ENCODE assay signal across 8 cellular contexts in the genomic region with DNA sequence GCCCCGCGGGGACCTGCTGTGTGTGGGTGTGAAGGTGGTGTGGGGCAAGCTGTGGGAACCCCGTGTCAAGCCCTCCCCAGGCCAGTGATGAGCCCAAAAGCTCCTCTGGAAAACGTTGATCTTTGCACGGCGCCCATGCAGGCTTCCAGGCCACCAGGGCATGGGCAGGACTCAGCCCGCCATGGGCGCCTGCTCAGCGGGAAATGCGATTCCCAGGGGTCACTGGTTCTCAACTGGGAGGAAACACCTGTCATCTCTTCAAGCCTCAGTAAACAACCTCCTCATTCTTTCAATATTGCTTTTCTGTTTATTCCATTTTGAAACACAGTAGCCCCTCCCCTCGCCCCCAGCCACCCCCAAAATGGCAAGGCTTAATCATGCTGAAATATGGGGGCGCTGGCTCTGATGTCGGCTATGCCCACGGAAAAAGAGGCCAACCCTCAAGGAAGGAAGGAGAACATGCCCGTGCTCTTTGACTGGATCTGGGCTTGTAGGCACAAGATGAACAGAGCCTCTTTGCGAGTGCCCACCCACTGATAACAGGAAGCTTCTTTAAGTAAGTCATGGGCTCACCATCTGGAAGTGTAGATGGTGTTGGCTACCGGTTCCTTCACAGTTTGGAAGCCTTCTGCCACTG. TPM values are rescaled to one million over a fixed set of nuclear protein-coding genes. Genes with fewer than 3 reads are reported as not detected.
DNase-seq lines count a peak whose midpoint lies in the region; ATAC-seq, FAIRE-seq and TF ChIP-seq lines count a peak whose summit lies in the region.

No MANE protein-coding gene starts in this region.

- peaks cover 46% of the 10 kb centered on the region for H3K4me1 Mint-ChIP-seq in nephron progenitor cell

- SMC1A ChIA-PET in GM12878 (lab: Charles Lee; ENCODE audit: uncharacterized antibody, unreplicated experiment), result interaction anchor here (0.8 to 32.6 kb wide), 6 partner anchors 10 to 95 kb away, joined by 3 to 972 read pairs (median 14); no protein-coding TSS in a partner anchor

- no peaks in the 10 kb centered on the region for H3K27me3 Mint-ChIP-seq in nephron progenitor cell (ENCODE audit: low read depth, poor library complexity)

- H2AFZ ChIP-seq in GM12878 (ENCODE audit: control insufficient read depth, low read depth, low read length), result peak overlapping the region; percentile 61

- no peak overlapping the region for H3K27ac Mint-ChIP-seq in nephron progenitor cell

- FAIRE-seq in GM12878 (lab: Jason Lieb, UNC), result no peak

- peak overlapping the region; percentile 97 for H3K27ac ChIP-seq in GM12878 (ENCODE audit: control insufficient read depth, insufficient read depth)
- no peak overlapping the region for H3K27ac ChIP-seq in left lung

- H3K79me2 ChIP-seq in GM12878 (ENCODE audit: control insufficient read depth, insufficient read depth, low read length), result peaks cover 55% of the 10 kb centered on the region

- H3K4me1 ChIP-seq in GM12878 (ENCODE audit: control insufficient read depth, insufficient read depth, low read length), result peaks cover 17% of the 10 kb centered on the region
- H3K4me1 ChIP-seq in left lung, result peaks cover 0 to 4% of the 10 kb centered on the region in 2 donors

- no peaks in the 10 kb centered on the region for H3K36me3 ChIP-seq in GM12878 (ENCODE audit: control insufficient read depth in 2 of 2, insufficient read depth in 2 of 2, low read length in 1 of 2)
- H3K36me3 ChIP-seq in left lung, result no peaks in the 10 kb centered on the region

- TF ChIP-seq CTCF in GM12878 (IDR thresholded peaks at IDR 0.05 in 2 of 3, conservative IDR thresholded peaks at IDR 0.05 in 1 of 3; ENCODE audit: control insufficient read depth in 2 of 3, extremely low read depth in 1 of 3, insufficient read depth in 1 of 3, low read depth in 3 of 3, low read length in 3 of 3), result no peak
- no peak for TF ChIP-seq CTCF in left lung (IDR thresholded peaks at IDR 0.05)
- TF ChIP-seq CTCF in nephron progenitor cell (IDR thresholded peaks at IDR 0.05), result no peak

- peak; percentile 26 for DNase-seq in DMS53 treated with DMSO at 0.1 percent for 48 hours (lab: John Stamatoyannopoulos, UW; ENCODE audit: unreplicated experiment)
- no peak for DNase-seq in GM12878 (ENCODE audit: low read depth, low spot score)
- DNase-seq in NCI-H82 treated with DMSO at 0.1 percent for 48 hours (lab: John Stamatoyannopoulos, UW; ENCODE audit: unreplicated experiment), result no peak
- DNase-seq in NOMO-1 (lab: John Stamatoyannopoulos, UW; ENCODE audit: unreplicated experiment in 2 of 2), result no peak
- DNase-seq in left lung, result no peak
- no peak for DNase-seq in nephron progenitor cell

- H3K27me3 ChIP-seq in GM12878 (replicated peaks in 1 of 2; ENCODE audit: control insufficient read depth in 2 of 2, insufficient read depth in 2 of 2, low read length in 1 of 2), result no peaks in the 10 kb centered on the region
- H3K27me3 ChIP-seq in left lung, result peaks cover 0 to 8% of the 10 kb centered on the region in 2 donors

- in situ Hi-C loops in GM12878 (cut with MboI), result loop anchor here (10.0 kb wide), 1 partner anchor 1425 kb away; no protein-coding TSS in a partner anchor

- TF ChIP-seq POLR2A in GM12878 (IDR thresholded peaks at IDR 0.05; ENCODE audit: low read depth, low read length), result no peak

- TF ChIP-seq EP300 in GM12878 (IDR thresholded peaks at IDR 0.05; ENCODE audit: borderline replicate concordance in 1 of 2, control insufficient read depth in 1 of 2, low read depth in 2 of 2, low read length in 2 of 2), result no peak

- intact Hi-C loops in GM12878 (cut with micrococcal nuclease; ENCODE audit: unreplicated experiment), result loop anchor here (1.0 kb wide), 3 partner anchors 30 to 96 kb away; no protein-coding TSS in a partner anchor
- intact Hi-C loops in left lung (cut with DNase I), result no loop called here

- H3K9ac ChIP-seq in GM12878 (ENCODE audit: control insufficient read depth, insufficient read depth, low read length), result peak overlapping the region; percentile 92

- peak overlapping the region; percentile 57 for H3K4me2 ChIP-seq in GM12878 (ENCODE audit: control insufficient read depth, insufficient read depth)

- 0 out of 2 replicates have a peak, but pooled peaks have one; percentile 9 for TF ChIP-seq RAD21 in GM12878 (IDR thresholded peaks at IDR 0.05; ENCODE audit: insufficient read depth, low read depth, low read length)

- ATAC-seq in GM19468 (IDR thresholded peaks at IDR 0.05; ENCODE audit: extremely low read depth, unreplicated experiment) (peak; percentile 9), HG03457 (IDR thresholded peaks at IDR 0.05; ENCODE audit: unreplicated experiment) (peak; percentile 11), GM12878 (peak; percentile 39), left lung (no peak)

- H4K20me1 ChIP-seq in GM12878 (ENCODE audit: control insufficient read depth, insufficient read depth), result no peaks in the 10 kb centered on the region

- POLR2A ChIA-PET in GM12878 (lab: Charles Lee), result interaction anchor here (1.0 to 19.8 kb wide), 5 partner anchors 14 to 152 kb away, joined by 3 to 415 read pairs (median 4); no protein-coding TSS in a partner anchor

- H3K36me3 Mint-ChIP-seq in nephron progenitor cell (ENCODE audit: low read depth), result no peaks in the 10 kb centered on the region

- RAD21 ChIA-PET in GM12878 (lab: Charles Lee; ENCODE audit: unreplicated experiment), result interaction anchor here (1.1 to 22.2 kb wide), 6 partner anchors 10 to 96 kb away, joined by 3 to 657 read pairs (median 15); no protein-coding TSS in a partner anchor

- H3K9me3 ChIP-seq in GM12878 (replicated peaks; ENCODE audit: control insufficient read depth, insufficient read depth, low read length) (no peaks in the 10 kb centered on the region), left lung (no peaks in the 10 kb centered on the region)

- H3K4me3 Mint-ChIP-seq in nephron progenitor cell, result no peak overlapping the region

- peak overlapping the region; percentile 69 for H3K4me3 ChIP-seq in GM12878
- no peak overlapping the region for H3K4me3 ChIP-seq in left lung

- BruUV-seq in GM12878 (replicated peaks; lab: Mats Ljungman, UMichigan), result no TSS peak

- peaks cover 2% of the 10 kb centered on the region for H3K9me3 Mint-ChIP-seq in nephron progenitor cell

- under 1% methylated on average over 17 of the region's 17 CpGs for WGBS in GM12878 (ENCODE audit: insufficient coverage, insufficient replicate concordance, low lambda C conversion rate, missing lambda C conversion rate)

- CTCF ChIA-PET in GM12878 (lab: Yijun Ruan, JAX), result interaction anchor here (1.1 to 9.1 kb wide), 3 partner anchors 17 to 49 kb away, joined by 3 to 181 read pairs (median 18); no protein-coding TSS in a partner anchor

TF ChIP-seq in GM12878, 131 proteins besides CTCF, POLR2A, EP300 and RAD21 (continues in another document):
- TF ChIP-seq SMARCA5 (IDR thresholded peaks at IDR 0.05) (no peak; the same call in 1 of the 2 replicates), IKZF1 (conservative IDR thresholded peaks at IDR 0.05) (peak; percentile 92), CREB1 (IDR thresholded peaks at IDR 0.05; ENCODE audit: low read depth) (no peak), FOS (IDR thresholded peaks at IDR 0.05; ENCODE audit: borderline replicate concordance, extremely low read depth, insufficient read length) (no peak), RB1 (IDR thresholded peaks at IDR 0.05; ENCODE audit: borderline replicate concordance) (peak; percentile 1; the same call in 1 of the 2 replicates), SIX5 (IDR thresholded peaks at IDR 0.05; ENCODE audit: low read depth, low read length, severe bottlenecking) (no peak)
- TF ChIP-seq, protein P1, sequence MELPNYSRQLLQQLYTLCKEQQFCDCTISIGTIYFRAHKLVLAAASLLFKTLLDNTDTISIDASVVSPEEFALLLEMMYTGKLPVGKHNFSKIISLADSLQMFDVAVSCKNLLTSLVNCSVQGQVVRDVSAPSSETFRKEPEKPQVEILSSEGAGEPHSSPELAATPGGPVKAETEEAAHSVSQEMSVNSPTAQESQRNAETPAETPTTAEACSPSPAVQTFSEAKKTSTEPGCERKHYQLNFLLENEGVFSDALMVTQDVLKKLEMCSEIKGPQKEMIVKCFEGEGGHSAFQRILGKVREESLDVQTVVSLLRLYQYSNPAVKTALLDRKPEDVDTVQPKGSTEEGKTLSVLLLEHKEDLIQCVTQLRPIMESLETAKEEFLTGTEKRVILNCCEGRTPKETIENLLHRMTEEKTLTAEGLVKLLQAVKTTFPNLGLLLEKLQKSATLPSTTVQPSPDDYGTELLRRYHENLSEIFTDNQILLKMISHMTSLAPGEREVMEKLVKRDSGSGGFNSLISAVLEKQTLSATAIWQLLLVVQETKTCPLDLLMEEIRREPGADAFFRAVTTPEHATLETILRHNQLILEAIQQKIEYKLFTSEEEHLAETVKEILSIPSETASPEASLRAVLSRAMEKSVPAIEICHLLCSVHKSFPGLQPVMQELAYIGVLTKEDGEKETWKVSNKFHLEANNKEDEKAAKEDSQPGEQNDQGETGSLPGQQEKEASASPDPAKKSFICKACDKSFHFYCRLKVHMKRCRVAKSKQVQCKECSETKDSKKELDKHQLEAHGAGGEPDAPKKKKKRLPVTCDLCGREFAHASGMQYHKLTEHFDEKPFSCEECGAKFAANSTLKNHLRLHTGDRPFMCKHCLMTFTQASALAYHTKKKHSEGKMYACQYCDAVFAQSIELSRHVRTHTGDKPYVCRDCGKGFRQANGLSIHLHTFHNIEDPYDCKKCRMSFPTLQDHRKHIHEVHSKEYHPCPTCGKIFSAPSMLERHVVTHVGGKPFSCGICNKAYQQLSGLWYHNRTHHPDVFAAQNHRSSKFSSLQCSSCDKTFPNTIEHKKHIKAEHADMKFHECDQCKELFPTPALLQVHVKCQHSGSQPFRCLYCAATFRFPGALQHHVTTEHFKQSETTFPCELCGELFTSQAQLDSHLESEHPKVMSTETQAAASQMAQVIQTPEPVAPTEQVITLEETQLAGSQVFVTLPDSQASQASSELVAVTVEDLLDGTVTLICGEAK (IDR thresholded peaks at IDR 0.05; ENCODE audit: borderline replicate concordance), result no peak

RNA-seq across cellular contexts. Expression of a gene that starts 0.5 kb away (rescaled TPM):
- total RNA-seq in GM12878 (2013; cell fraction: nucleolus; rRNA removed), result 165 and 176 TPM in 2 replicates
- 28.7 and 31.2 TPM in 2 replicates for total RNA-seq in GM12878 (2014; rRNA removed)
- total RNA-seq in GM12878 (2014; rRNA removed; fragmentation: Illumina TruSeq; extraction: Trizol), result 31.9 and 35.1 TPM in 2 replicates
- total RNA-seq in GM12878 (2021), result 165 and 169 TPM in 2 replicates
- 175 TPM for polyA plus RNA-seq in GM12878 (2011; ENCODE audit: low read depth)
- 34.5 and 61.7 TPM in 2 replicates for polyA plus RNA-seq in GM12878 (2011; rRNA removed)
- polyA plus RNA-seq in GM12878 (2011; cell fraction: cytosol; rRNA removed), result 57.8 and 71.0 TPM in 2 replicates
- polyA plus RNA-seq in GM12878 (2011; cell fraction: nucleus; rRNA removed), result 98.1 and 141 TPM in 2 replicates
- 246 and 275 TPM in 2 replicates for polyA plus RNA-seq in GM12878 (2012)
- 97.7 and 107 TPM in 2 replicates for polyA plus RNA-seq in GM12878 (2014; fragmentation: Illumina TruSeq; extraction: Trizol)
- 10 to 100 TPM; 13.1 to 92.7 TPM for polyA plus RNA-seq in GM12878 (2014; fragmentation: Nextera tagmentation; extraction: Ambion mirVana)
- 93.5 and 128 TPM in 2 replicates for polyA plus RNA-seq in GM12878 (2014; rRNA removed)
- 10 to 100 TPM; 71.3 to 79.7 TPM for polyA plus RNA-seq in GM12878 (2016; fragmentation: Nextera tagmentation; extraction: Ambion mirVana)
- polyA minus RNA-seq in GM12878 (2011; rRNA and poly(A)+ RNA removed), result 70.5 and 86.6 TPM in 2 replicates
- polyA minus RNA-seq in GM12878 (2011; cell fraction: cytosol; rRNA and poly(A)+ RNA removed), result 55.2 and 55.6 TPM in 2 replicates
- polyA minus RNA-seq in GM12878 (2011; cell fraction: nucleus; rRNA and poly(A)+ RNA removed), result 48.6 and 100 TPM in 2 replicates
- 1 to 10 TPM; 1.3 to 4.5 TPM for total RNA-seq in left lung

Comparison
In these comparisons a context has a peak if more than half of its experiments do, and no peak if none do; other contexts are left out.
1. RNA of a gene that starts 0.5 kb away (total RNA-seq): 28.7 to 176 TPM in GM12878; 1.3 to 4.5 TPM in left lung; every median in the first group is over 4 times any median in the second.